Comparison of ENCODE assay signal across 8 cellular contexts in genomic region chr2:104852161-104852689, GRCh38. TPM values are rescaled to one million over a fixed set of nuclear protein-coding genes. Genes with fewer than 3 reads are reported as not detected.
DNase-seq lines count a peak whose midpoint lies in the region; ATAC-seq and TF ChIP-seq lines count a peak whose summit lies in the region.

No MANE protein-coding gene starts in this region.

- H3K27ac Mint-ChIP-seq in CD8-positive, alpha-beta T cell = no peak overlapping the region
- H3K27ac Mint-ChIP-seq in nephron progenitor cell = no peak overlapping the region

- CTCF ChIA-PET in CD8-positive, alpha-beta T cell (lab: Charles Lee) = no interaction called here

- ATAC-seq in CD8-positive, alpha-beta T cell = no peak

- H3K9me3 ChIP-seq in CD8-positive, alpha-beta T cell (ENCODE audit: low read length) = no peaks in the 10 kb centered on the region
- no peaks in the 10 kb centered on the region for H3K9me3 ChIP-seq in colonic mucosa

- POLR2A ChIA-PET in CD8-positive, alpha-beta T cell (lab: Charles Lee) = no interaction called here

- intact Hi-C loops in CD8-positive, alpha-beta T cell (cut with DNase I, micrococcal nuclease) = loop anchor here in 1 of 2 experiments (10.0 kb wide), 1 partner anchor 183 kb away; the partner anchor contains the start of gene MRPS9
- intact Hi-C loops in colonic mucosa (cut with DNase I) = no loop called here

- H3K27ac ChIP-seq in CD8-positive, alpha-beta T cell (ENCODE audit: low read depth, low read length) = no peak overlapping the region
- no peak overlapping the region for H3K27ac ChIP-seq in colonic mucosa

- H3K9me3 Mint-ChIP-seq in CD8-positive, alpha-beta T cell = no peaks in the 10 kb centered on the region
- H3K9me3 Mint-ChIP-seq in nephron progenitor cell = peaks cover 4% of the 10 kb centered on the region

- H3K27me3 Mint-ChIP-seq in CD8-positive, alpha-beta T cell (ENCODE audit: low read depth) = peaks cover 70% of the 10 kb centered on the region
- H3K27me3 Mint-ChIP-seq in nephron progenitor cell (ENCODE audit: low read depth, poor library complexity) = peaks cover 88% of the 10 kb centered on the region

- H3K4me1 Mint-ChIP-seq in CD8-positive, alpha-beta T cell (ENCODE audit: low read depth) = peaks cover 38% of the 10 kb centered on the region
- H3K4me1 Mint-ChIP-seq in nephron progenitor cell = peaks cover 71% of the 10 kb centered on the region

- peak overlapping the region; percentile 29 for H3K4me3 ChIP-seq in CD8-positive, alpha-beta T cell (ENCODE audit: low read depth, low read length)
- H3K4me3 ChIP-seq in LNCaP clone FGC (ENCODE audit: low read depth, low read length) (peak overlapping the region; percentile 26; the same call in 1 of the 2 replicates), colonic mucosa (peak overlapping the region; percentile 22)

- H3K9ac ChIP-seq in colonic mucosa (ENCODE audit: low read depth in 2 of 2, low read length in 2 of 2) = no peak overlapping the region

- H3K27me3 ChIP-seq in CD8-positive, alpha-beta T cell (ENCODE audit: insufficient read depth, low read length) = peaks cover 40% of the 10 kb centered on the region
- H3K27me3 ChIP-seq in colonic mucosa = peaks cover 84% of the 10 kb centered on the region

- DNase-seq in CD8-positive, alpha-beta T cell = no peak
- DNase-seq in LNCaP clone FGC (ENCODE audit: low read depth) (no peak), colonic mucosa (no peak), nephron progenitor cell (peak; percentile 58), GM19240 (ENCODE audit: insufficient read length, low spot score) (no peak), NK-92 (lab: John Stamatoyannopoulos, UW; ENCODE audit: unreplicated experiment) (no peak), NCI-H1436 treated with DMSO at 0.1 percent for 48 hours (lab: John Stamatoyannopoulos, UW) (no peak), iPS-NIHi11 (ENCODE audit: low spot score) (no peak)

- TF ChIP-seq CTCF in CD8-positive, alpha-beta T cell (IDR thresholded peaks at IDR 0.05) = no peak
- no peak for TF ChIP-seq CTCF in LNCaP clone FGC (IDR thresholded peaks at IDR 0.05; ENCODE audit: control insufficient read depth, extremely low read depth, insufficient read depth)
- no peak for TF ChIP-seq CTCF in colonic mucosa (IDR thresholded peaks at IDR 0.05)
- TF ChIP-seq CTCF in nephron progenitor cell (IDR thresholded peaks at IDR 0.05) = no peak

- peaks cover 29% of the 10 kb centered on the region for H3K4me1 ChIP-seq in CD8-positive, alpha-beta T cell (ENCODE audit: insufficient read depth, low read length)
- peaks cover 12% of the 10 kb centered on the region for H3K4me1 ChIP-seq in colonic mucosa

- H3K4me3 Mint-ChIP-seq in CD8-positive, alpha-beta T cell = peak overlapping the region; percentile 82
- peak overlapping the region; percentile 86 for H3K4me3 Mint-ChIP-seq in nephron progenitor cell

- no peaks in the 10 kb centered on the region for H3K36me3 Mint-ChIP-seq in CD8-positive, alpha-beta T cell
- no peaks in the 10 kb centered on the region for H3K36me3 Mint-ChIP-seq in nephron progenitor cell (ENCODE audit: low read depth)

- H3K36me3 ChIP-seq in CD8-positive, alpha-beta T cell (ENCODE audit: insufficient read depth, low read length) = no peaks in the 10 kb centered on the region
- H3K36me3 ChIP-seq in colonic mucosa = no peaks in the 10 kb centered on the region

RNA-seq across cellular contexts. Expression of gene POU3F3, which starts 1.7 kb away (rescaled TPM):
- total RNA-seq in CD8-positive, alpha-beta T cell = not detected
- total RNA-seq in colonic mucosa = under 1 TPM in 1 of 2 donors, not detected in 1; 0.42 TPM
